24 cellular contexts compared by ENCODE assay signal in genomic region chr17:36136031-36136430, GRCh38. TPM values are rescaled to one million over a fixed set of nuclear protein-coding genes. Genes with fewer than 3 reads are reported as not detected.
DNase-seq lines count a peak whose midpoint lies in the region; ATAC-seq, FAIRE-seq and TF ChIP-seq lines count a peak whose summit lies in the region.
"Had no signal": no experiment of that assay in that cellular context is flagged by ENCODE, and none has a peak within 500 bp of the region (broad histone marks: within the 10 kb centered on the region; RNA-seq: fewer than 3 reads in every experiment).

No MANE protein-coding gene starts in this region.

- no peak overlapping the region for H3K4me3 Mint-ChIP-seq in T-helper 2 cell treated with Interferon-gamma antibody and Interleukin-4, amounts not matched to agents 5 μg/mL and 100 μg/mL, for 36 hours
- H3K4me3 Mint-ChIP-seq: CD4-positive, CD25-positive, alpha-beta regulatory T cell had no signal

- SMC1A ChIA-PET in GM12878 (lab: Charles Lee; ENCODE audit: uncharacterized antibody, unreplicated experiment) = interaction anchor here (0.7 to 11.5 kb wide), 11 partner anchors 10 to 167 kb away, joined by 3 to 128 read pairs (median 5); partner anchors contain the start of gene CCL4

- no peak overlapping the region for H3K27ac Mint-ChIP-seq in T-helper 2 cell treated with Interferon-gamma antibody and Interleukin-4, amounts not matched to agents 5 μg/mL and 100 μg/mL, for 36 hours
- H3K27ac Mint-ChIP-seq: CD4-positive, CD25-positive, alpha-beta regulatory T cell had no signal

- TF ChIP-seq POLR2A in GM12878 (IDR thresholded peaks at IDR 0.05; ENCODE audit: low read depth, low read length) = no peak

- no peaks in the 10 kb centered on the region for H3K4me1 Mint-ChIP-seq in T-helper 2 cell treated with Interferon-gamma antibody and Interleukin-4, amounts not matched to agents 5 μg/mL and 100 μg/mL, for 36 hours (ENCODE audit: low read depth)
- H3K4me1 Mint-ChIP-seq: CD4-positive, CD25-positive, alpha-beta regulatory T cell had no signal

- RAD21 ChIA-PET in GM12878 (lab: Charles Lee; ENCODE audit: unreplicated experiment) = interaction anchor here (1.4 to 6.3 kb wide), 6 partner anchors 12 to 63 kb away, joined by 3 to 58 read pairs (median 14); partner anchors contain the start of gene CCL3

- TF ChIP-seq CTCF in GM12878 (IDR thresholded peaks at IDR 0.05 in 2 of 3, conservative IDR thresholded peaks at IDR 0.05 in 1 of 3; ENCODE audit: control insufficient read depth in 2 of 3, extremely low read depth in 1 of 3, insufficient read depth in 1 of 3, low read depth in 3 of 3, low read length in 3 of 3) = no peak

- intact Hi-C loops in GM12878 (cut with micrococcal nuclease; ENCODE audit: unreplicated experiment) = no loop called here

- no peaks in the 10 kb centered on the region; the same call in 1 of the 3 replicates for H3K9me3 ChIP-seq in GM12878 (replicated peaks; ENCODE audit: control insufficient read depth, insufficient read depth, low read length)
- no peaks in the 10 kb centered on the region for H3K9me3 ChIP-seq in mucosa of rectum (ENCODE audit: control insufficient read depth in 2 of 2, low read length in 2 of 2)
- H3K9me3 ChIP-seq: BE2C had no signal

- H3K4me3 ChIP-seq in GM12878 = no peak overlapping the region
- H3K4me3 ChIP-seq in mucosa of rectum (ENCODE audit: low read length in 2 of 2) = no peak overlapping the region
- H3K4me3 ChIP-seq: PC-9 had no signal

- in situ Hi-C loops in GM12878 (cut with MboI) = loop anchor here (25.0 kb wide), 1 partner anchor 351 kb away; the partner anchor contains the start of gene ZNHIT3

- WGBS in GM12878 (ENCODE audit: insufficient coverage, insufficient replicate concordance, low lambda C conversion rate, missing lambda C conversion rate) = 0% methylated on average over 1 of the region's 1 CpG

- H3K36me3 Mint-ChIP-seq in T-helper 2 cell treated with Interferon-gamma antibody and Interleukin-4, amounts not matched to agents 5 μg/mL and 100 μg/mL, for 36 hours (ENCODE audit: low read depth) = no peaks in the 10 kb centered on the region
- H3K36me3 Mint-ChIP-seq: CD4-positive, CD25-positive, alpha-beta regulatory T cell had no signal

- peak; percentile 21 for DNase-seq in SKM-1 (lab: John Stamatoyannopoulos, UW; ENCODE audit: unreplicated experiment)
- DNase-seq in SKM-1 treated with dmso at 0.1 percent for 144 hours (lab: John Stamatoyannopoulos, UW; ENCODE audit: unreplicated experiment) = no peak
- no peak for DNase-seq in GM12878 (ENCODE audit: low read depth, low spot score)
- DNase-seq in T-helper 2 cell treated with Interferon-gamma antibody and Interleukin-4, amounts not matched to agents 5 μg/mL and 100 μg/mL, for 36 hours (ENCODE audit: low spot score) = no peak
- DNase-seq in activated gamma-delta T cell (lab: John Stamatoyannopoulos, UW) = no peak
- DNase-seq: 8988T; BE2C; CD4-positive, CD25-positive, alpha-beta regulatory T cell; COR-L47; GF-D8; KBM-7; NCI-H1417; NCI-H187; NCI-H2227 treated with DMSO at 0.1 percent for 48 hours; NCI-H524; NCI-H82; PC-9; SIG-M5 had no signal

- H3K27me3 ChIP-seq in GM12878 (replicated peaks in 1 of 2; ENCODE audit: control insufficient read depth in 2 of 2, insufficient read depth in 2 of 2, low read length in 1 of 2) = no peaks in the 10 kb centered on the region
- no peaks in the 10 kb centered on the region for H3K27me3 ChIP-seq in mucosa of rectum (ENCODE audit: control insufficient read depth in 2 of 2, insufficient read depth in 2 of 2, low read length in 2 of 2)

- CTCF ChIA-PET in GM12878 (lab: Yijun Ruan, JAX) = interaction anchor here (1.2 to 2.4 kb wide), 7 partner anchors 10 to 347 kb away, joined by 3 to 21 read pairs (median 5); no protein-coding TSS in a partner anchor

- no TSS peak for BruUV-seq in GM12878 (replicated peaks; lab: Mats Ljungman, UMichigan)

- TF ChIP-seq RAD21 in GM12878 (IDR thresholded peaks at IDR 0.05; ENCODE audit: insufficient read depth, low read depth, low read length) = no peak

- FAIRE-seq in GM12878 (lab: Jason Lieb, UNC) = no peak
- FAIRE-seq: GM12891, H1 had no signal

- peak overlapping the region; percentile 4; the same call in 1 of the 2 replicates for H3K4me2 ChIP-seq in GM12878 (ENCODE audit: control insufficient read depth, insufficient read depth)
- H3K4me2 ChIP-seq: PC-9 had no signal

- H4K20me1 ChIP-seq in GM12878 (ENCODE audit: control insufficient read depth, insufficient read depth) = no peaks in the 10 kb centered on the region

- ATAC-seq in GM12878 (peak; percentile 7; the same call in 2 of the 3 replicates), HG02642 (IDR thresholded peaks at IDR 0.05; ENCODE audit: poor library complexity, unreplicated experiment) (no peak), GM21515 (IDR thresholded peaks at IDR 0.05; ENCODE audit: unreplicated experiment) (no peak)

- no peaks in the 10 kb centered on the region for H3K9me3 Mint-ChIP-seq in T-helper 2 cell treated with Interferon-gamma antibody and Interleukin-4, amounts not matched to agents 5 μg/mL and 100 μg/mL, for 36 hours

- POLR2A ChIA-PET in GM12878 (lab: Charles Lee) = interaction anchor here (1.8 to 1.9 kb wide), 2 partner anchors 9 to 10 kb away, joined by 7 to 8 read pairs; no protein-coding TSS in a partner anchor

- no peak; a peak in 1 of 4 replicates for TF ChIP-seq EP300 in GM12878 (IDR thresholded peaks at IDR 0.05; ENCODE audit: borderline replicate concordance in 1 of 2, control insufficient read depth in 1 of 2, low read depth in 2 of 2, low read length in 2 of 2)

- H3K36me3 ChIP-seq in GM12878 (ENCODE audit: control insufficient read depth in 2 of 2, insufficient read depth in 2 of 2, low read length in 1 of 2) (no peaks in the 10 kb centered on the region), mucosa of rectum (ENCODE audit: control insufficient read depth in 2 of 2, insufficient read depth in 2 of 2, low read length in 2 of 2) (no peaks in the 10 kb centered on the region)
- H3K36me3 ChIP-seq: BE2C had no signal

- H3K27ac ChIP-seq in GM12878 (ENCODE audit: control insufficient read depth, insufficient read depth) (no peak overlapping the region), mucosa of rectum (ENCODE audit: low read depth in 2 of 2, low read length in 2 of 2) (peak overlapping the region; percentile 48 to 49)
- H3K27ac ChIP-seq: PC-9, RWPE1 had no signal

- no peaks in the 10 kb centered on the region for H3K79me2 ChIP-seq in GM12878 (ENCODE audit: control insufficient read depth, insufficient read depth, low read length)

- H2AFZ ChIP-seq in GM12878 (ENCODE audit: control insufficient read depth, low read depth, low read length) = no peak overlapping the region
- H2AFZ ChIP-seq: PC-9 had no signal

- peaks cover 15% of the 10 kb centered on the region for H3K27me3 Mint-ChIP-seq in T-helper 2 cell treated with Interferon-gamma antibody and Interleukin-4, amounts not matched to agents 5 μg/mL and 100 μg/mL, for 36 hours (ENCODE audit: low read depth)

- H3K9ac ChIP-seq in GM12878 (ENCODE audit: control insufficient read depth, insufficient read depth, low read length) (no peak overlapping the region), mucosa of rectum (ENCODE audit: low read depth in 1 of 2, low read length in 2 of 2) (no peak overlapping the region)

- peaks cover 29% of the 10 kb centered on the region for H3K4me1 ChIP-seq in GM12878 (ENCODE audit: control insufficient read depth, insufficient read depth, low read length)
- H3K4me1 ChIP-seq in mucosa of rectum (ENCODE audit: control insufficient read depth in 2 of 2, insufficient read depth in 2 of 2, low read length in 2 of 2) = peaks cover 15 to 30% of the 10 kb centered on the region in 2 donors
- H3K4me1 ChIP-seq: BE2C had no signal

RNA-seq across cellular contexts. Expression of gene CCL4, which starts 32.4 kb away (rescaled TPM):
- total RNA-seq in GM12878 (2013; cell fraction: nucleolus; rRNA removed) = 8.8 and 9.5 TPM in 2 replicates
- total RNA-seq in GM12878 (2014; rRNA removed) = 77.8 and 78.7 TPM in 2 replicates
- 80.1 and 85.0 TPM in 2 replicates for total RNA-seq in GM12878 (2014; rRNA removed; fragmentation: Illumina TruSeq; extraction: Trizol)
- 50.8 and 54.8 TPM in 2 replicates for total RNA-seq in GM12878 (2021)
- polyA plus RNA-seq in GM12878 (2011; ENCODE audit: low read depth) = 32.1 TPM
- polyA plus RNA-seq in GM12878 (2011; rRNA removed) = 524 and 741 TPM in 2 replicates
- 616 and 746 TPM in 2 replicates for polyA plus RNA-seq in GM12878 (2011; cell fraction: cytosol; rRNA removed)
- 311 and 571 TPM in 2 replicates for polyA plus RNA-seq in GM12878 (2011; cell fraction: nucleus; rRNA removed)
- 19.0 and 53.7 TPM in 2 replicates for polyA plus RNA-seq in GM12878 (2012)
- polyA plus RNA-seq in GM12878 (2014; fragmentation: Illumina TruSeq; extraction: Trizol) = 76.3 and 86.9 TPM in 2 replicates
- 100 to 1,000 TPM; 357 to 425 TPM for polyA plus RNA-seq in GM12878 (2014; fragmentation: Nextera tagmentation; extraction: Ambion mirVana)
- polyA plus RNA-seq in GM12878 (2014; rRNA removed) = 87.3 and 96.6 TPM in 2 replicates
- 10 to 100 TPM; 18.7 to 20.5 TPM for polyA plus RNA-seq in GM12878 (2016; fragmentation: Nextera tagmentation; extraction: Ambion mirVana)
- 445 and 610 TPM in 2 replicates for polyA minus RNA-seq in GM12878 (2011; rRNA and poly(A)+ RNA removed)
- 254 and 292 TPM in 2 replicates for polyA minus RNA-seq in GM12878 (2011; cell fraction: cytosol; rRNA and poly(A)+ RNA removed)
- polyA minus RNA-seq in GM12878 (2011; cell fraction: nucleus; rRNA and poly(A)+ RNA removed) = 194 and 212 TPM in 2 replicates
- total RNA-seq: H1, PC-9 had no signal
- polyA plus RNA-seq: H1 had no signal

RNA-seq across cellular contexts. Expression of gene TBC1D3B, which starts 40.4 kb away (rescaled TPM):
- 9.6 and 11.1 TPM in 2 replicates for total RNA-seq in GM12878 (2013; cell fraction: nucleolus; rRNA removed)
- total RNA-seq in GM12878 (2014; rRNA removed) (1.8 and 2.7 TPM in 2 replicates), GM12878 (2014; rRNA removed; fragmentation: Illumina TruSeq; extraction: Trizol) (1.6 and 2.0 TPM in 2 replicates), GM12878 (2021) (2.5 and 8.5 TPM in 2 replicates)
- polyA plus RNA-seq in GM12878 (2011; ENCODE audit: low read depth) = not detected
- polyA plus RNA-seq in GM12878 (2011; rRNA removed) (2.0 and 2.1 TPM in 2 replicates), GM12878 (2014; fragmentation: Illumina TruSeq; extraction: Trizol) (0.93 TPM in 1 of 2 replicates, not detected in the other), GM12878 (2014; fragmentation: Nextera tagmentation; extraction: Ambion mirVana) (not detected), GM12878 (2014; rRNA removed) (3.0 and 4.8 TPM in 2 replicates), GM12878 (2016; fragmentation: Nextera tagmentation; extraction: Ambion mirVana) (1 to 10 TPM in 1 of 2 experiments, under 1 TPM in 1; 0.67 to 1.6 TPM)
- 1.6 and 2.6 TPM in 2 replicates for polyA plus RNA-seq in GM12878 (2011; cell fraction: cytosol; rRNA removed)
- 15.3 and 19.8 TPM in 2 replicates for polyA plus RNA-seq in GM12878 (2011; cell fraction: nucleus; rRNA removed)
- polyA plus RNA-seq in GM12878 (2012) = 3.0 and 5.8 TPM in 2 replicates
- polyA minus RNA-seq in GM12878 (2011; rRNA and poly(A)+ RNA removed) = 0.80 TPM in 1 of 2 replicates, not detected in the other
- polyA minus RNA-seq in GM12878 (2011; cell fraction: cytosol; rRNA and poly(A)+ RNA removed) = not detected in 2 replicates
- 1.9 and 2.3 TPM in 2 replicates for polyA minus RNA-seq in GM12878 (2011; cell fraction: nucleus; rRNA and poly(A)+ RNA removed)
- polyA plus RNA-seq: CD4-positive, CD25-positive, alpha-beta regulatory T cell had no signal

RNA-seq across cellular contexts. Expression of gene CCL3, which starts 46.1 kb away (rescaled TPM):
- total RNA-seq in GM12878 (2013; cell fraction: nucleolus; rRNA removed) = 131 and 132 TPM in 2 replicates
- total RNA-seq in GM12878 (2014; rRNA removed) = 262 and 269 TPM in 2 replicates
- 208 and 210 TPM in 2 replicates for total RNA-seq in GM12878 (2014; rRNA removed; fragmentation: Illumina TruSeq; extraction: Trizol)
- 189 and 197 TPM in 2 replicates for total RNA-seq in GM12878 (2021)
- polyA plus RNA-seq in GM12878 (2011; ENCODE audit: low read depth) = 155 TPM
- polyA plus RNA-seq in GM12878 (2011; rRNA removed) = 330 and 1,488 TPM in 2 replicates
- polyA plus RNA-seq in GM12878 (2011; cell fraction: cytosol; rRNA removed) = 1,075 and 1,156 TPM in 2 replicates
- polyA plus RNA-seq in GM12878 (2011; cell fraction: nucleus; rRNA removed) = 866 and 1,038 TPM in 2 replicates
- 156 and 169 TPM in 2 replicates for polyA plus RNA-seq in GM12878 (2012)
- 72.6 and 143 TPM in 2 replicates for polyA plus RNA-seq in GM12878 (2014; fragmentation: Illumina TruSeq; extraction: Trizol)
- polyA plus RNA-seq in GM12878 (2014; fragmentation: Nextera tagmentation; extraction: Ambion mirVana) = 100 to 1,000 TPM; 240 to 318 TPM
- polyA plus RNA-seq in GM12878 (2014; rRNA removed) = 169 and 181 TPM in 2 replicates
- 10 to 100 TPM; 96.5 to 99.9 TPM for polyA plus RNA-seq in GM12878 (2016; fragmentation: Nextera tagmentation; extraction: Ambion mirVana)
- 415 and 439 TPM in 2 replicates for polyA minus RNA-seq in GM12878 (2011; rRNA and poly(A)+ RNA removed)
- polyA minus RNA-seq in GM12878 (2011; cell fraction: cytosol; rRNA and poly(A)+ RNA removed) = 515 and 603 TPM in 2 replicates
- 1,135 and 1,325 TPM in 2 replicates for polyA minus RNA-seq in GM12878 (2011; cell fraction: nucleus; rRNA and poly(A)+ RNA removed)
- total RNA-seq: CD4-positive, CD25-positive, alpha-beta regulatory T cell; H1; PC-9 had no signal
- polyA plus RNA-seq: H1 had no signal
